11 cellular contexts compared by ENCODE assay signal in the genomic region with DNA sequence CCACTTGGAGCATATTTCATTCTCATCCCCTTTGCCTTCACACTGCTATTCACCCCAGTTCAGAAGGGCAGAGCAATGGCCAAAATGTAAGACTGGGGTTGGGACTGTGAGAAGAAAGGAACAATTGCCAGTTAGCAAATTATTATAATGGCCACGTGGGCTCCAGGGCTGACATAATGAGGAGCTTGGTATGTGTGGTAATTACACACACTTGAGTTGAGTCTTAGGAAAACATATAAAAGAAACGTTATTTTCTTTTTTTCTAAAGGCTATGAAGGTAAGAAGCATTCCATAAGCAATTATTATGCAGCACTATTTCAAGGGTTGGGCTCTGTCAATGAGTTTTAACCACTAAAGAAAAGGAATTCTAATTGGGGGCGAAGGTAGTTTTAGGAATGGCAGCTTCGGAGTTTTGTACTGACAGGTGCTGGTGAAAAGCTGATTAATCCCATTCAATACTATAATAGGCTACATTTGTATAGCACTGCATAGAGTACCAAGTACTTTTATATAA. TPM values are rescaled to one million over a fixed set of nuclear protein-coding genes. Genes with fewer than 3 reads are reported as not detected.
A peak's percentile ranks its signal among the peaks of the same experiment; 100 is the strongest.
DNase-seq lines count a peak whose midpoint lies in the region; ATAC-seq, FAIRE-seq and TF ChIP-seq lines count a peak whose summit lies in the region.
"Had no signal": no experiment of that assay in that cellular context is flagged by ENCODE, and none has a peak within 500 bp of the region (broad histone marks: within the 10 kb centered on the region; RNA-seq: fewer than 3 reads in every experiment).

No MANE protein-coding gene starts in this region.

- CTCF ChIA-PET in HepG2 (lab: Yijun Ruan, JAX; ENCODE audit: low intra/inter-chr PET ratio, low total read pairs) (interaction anchor here (0.8 to 3.2 kb wide), 6 partner anchors 35 to 709 kb away, joined by 3 to 64 read pairs (median 10); partner anchors contain the start of gene CCN1), endothelial cell of umbilical vein (lab: Charles Lee) (interaction anchor here (0.6 to 4.1 kb wide), 61 partner anchors 11 to 709 kb away, joined by 3 to 78 read pairs (median 4); partner anchors contain the start of genes BCL10, CCN1 and DDAH1)

- FAIRE-seq in HepG2 (lab: Jason Lieb, UNC) (no peak), endothelial cell of umbilical vein (lab: Jason Lieb, UNC) (no peak)
- FAIRE-seq: D721Med had no signal

- H3K4me2 ChIP-seq in HepG2 (ENCODE audit: low read depth, low read length), result peak overlapping the region; percentile 78
- peak overlapping the region; percentile 13 for H3K4me2 ChIP-seq in endothelial cell of umbilical vein (ENCODE audit: insufficient read depth, low read length)

- BruUV-seq in HepG2 (replicated peaks; lab: Mats Ljungman, UMichigan) (no TSS peak), endothelial cell of umbilical vein (replicated peaks; lab: Mats Ljungman, UMichigan) (no TSS peak)

- H3K9me3 ChIP-seq in HepG2 (ENCODE audit: low read length) (no peaks in the 10 kb centered on the region), right lobe of liver (no peaks in the 10 kb centered on the region), endothelial cell of umbilical vein (replicated peaks; ENCODE audit: control insufficient read depth, insufficient read depth, low read length) (no peaks in the 10 kb centered on the region)
- H3K9me3 ChIP-seq: BLaER1 treated with 17β-estradiol and CSF1 and Interleukin-3, amounts not matched to agents 10 nM and 100 nM had no signal

- H3K27ac ChIP-seq in HepG2 (ENCODE audit: extremely low read length, insufficient read depth, low read length), result no peak overlapping the region
- H3K27ac ChIP-seq in right lobe of liver, result no peak overlapping the region
- H3K27ac ChIP-seq in endothelial cell of umbilical vein (ENCODE audit: insufficient read depth, low read depth, low read length), result peak overlapping the region; percentile 34
- H3K27ac ChIP-seq: BLaER1 treated with 17β-estradiol and CSF1 and Interleukin-3, amounts not matched to agents 10 nM and 100 nM had no signal

- no peak overlapping the region for H3K9ac ChIP-seq in HepG2 (ENCODE audit: insufficient read depth, low read depth, low read length)
- H3K9ac ChIP-seq in endothelial cell of umbilical vein (replicated peaks; ENCODE audit: extremely low read depth, insufficient read depth, low read length), result peak overlapping the region; percentile 33
- H3K9ac ChIP-seq: BLaER1 treated with 17β-estradiol and CSF1 and Interleukin-3, amounts not matched to agents 10 nM and 100 nM had no signal

- POLR2A ChIA-PET in HepG2 (lab: Yijun Ruan, JAX) (interaction anchor here (0.8 to 1.0 kb wide), 2 partner anchors 194 to 400 kb away, joined by 3 to 6 read pairs; partner anchors contain the start of gene ZNHIT6), endothelial cell of umbilical vein (lab: Charles Lee) (interaction anchor here (0.8 to 2.3 kb wide), 8 partner anchors 12 to 272 kb away, joined by 3 to 10 read pairs (median 6); partner anchors contain the start of genes CCN1 and DDAH1)

- DNase-seq in HepG2 (ENCODE audit: low spot score), result no peak
- no peak for DNase-seq in right lobe of liver
- DNase-seq in NCI-H1105 treated with DMSO at 0.1 percent for 48 hours (lab: John Stamatoyannopoulos, UW), result peak; percentile 78
- peak; percentile 33 for DNase-seq in endothelial cell of umbilical vein (ENCODE audit: low read depth, low spot score)
- no peak for DNase-seq in mucosa of gallbladder (ENCODE audit: low spot score)
- no peak for DNase-seq in NCI-H2081 (lab: John Stamatoyannopoulos, UW)
- DNase-seq in posterior cingulate gyrus, result no peak
- DNase-seq in NCI-H524 treated with DMSO at 0.1 percent for 48 hours (lab: John Stamatoyannopoulos, UW), result no peak
- DNase-seq: NCI-H2081 treated with DMSO at 0.1 percent for 48 hours had no signal

- no peaks in the 10 kb centered on the region for H3K79me2 ChIP-seq in HepG2 (ENCODE audit: insufficient read depth, low read length)
- H3K79me2 ChIP-seq in endothelial cell of umbilical vein (ENCODE audit: control insufficient read depth, insufficient read depth, low read length), result no peaks in the 10 kb centered on the region

- TF ChIP-seq CTCF in HepG2 (CRISPR knock-in tag; IDR thresholded peaks at IDR 0.05) (no peak), right lobe of liver (IDR thresholded peaks at IDR 0.05) (no peak), endothelial cell of umbilical vein (IDR thresholded peaks at IDR 0.05; ENCODE audit: extremely low read depth in 1 of 2, insufficient read depth in 1 of 2, low read depth in 1 of 2, low read length in 2 of 2) (no peak)

- TF ChIP-seq EP300 in HepG2 (IDR thresholded peaks at IDR 0.05; ENCODE audit: low read depth in 2 of 2, low read length in 2 of 2) (no peak), HepG2 (CRISPR knock-in tag; IDR thresholded peaks at IDR 0.05; ENCODE audit: borderline replicate concordance) (no peak)

- H3K4me3 ChIP-seq in HepG2 (replicated peaks in 1 of 3; ENCODE audit: insufficient read depth in 1 of 3, low read depth in 2 of 3, low read length in 3 of 3) (peak overlapping the region in 1 of 3 experiments; percentile 29; a peak in 1 of 6 replicates), right lobe of liver (no peak overlapping the region), endothelial cell of umbilical vein (replicated peaks in 1 of 3; ENCODE audit: insufficient read depth in 1 of 3, low read depth in 1 of 3, low read length in 3 of 3) (no peak overlapping the region)
- H3K4me3 ChIP-seq: BLaER1 treated with 17β-estradiol and CSF1 and Interleukin-3, amounts not matched to agents 10 nM and 100 nM had no signal

- intact Hi-C loops in HepG2 (cut with micrococcal nuclease; ENCODE audit: unreplicated experiment), result loop anchor here (1.0 to 10.0 kb wide), 8 partner anchors 35 to 708 kb away; no protein-coding TSS in a partner anchor
- intact Hi-C loops in right lobe of liver (cut with DNase I), result loop anchor here (10.0 kb wide), 2 partner anchors 196 to 396 kb away; partner anchors contain the start of gene ZNHIT6 (in 1 of the 2)
- intact Hi-C loops in endothelial cell of umbilical vein (cut with micrococcal nuclease), result loop anchor here (1.0 to 10.0 kb wide), 11 partner anchors 20 to 710 kb away; no protein-coding TSS in a partner anchor
- intact Hi-C loops in posterior cingulate gyrus (cut with DNase I), result loop anchor here (2.0 to 10.0 kb wide), 3 partner anchors 276 to 710 kb away; partner anchors contain the start of gene CCN1

- no peaks in the 10 kb centered on the region for H3K9me1 ChIP-seq in endothelial cell of umbilical vein (replicated peaks; ENCODE audit: control insufficient read depth, extremely low read depth, insufficient read depth, low read length)

- 0 out of 5 replicates have a peak, but pooled peaks cover 0 to 4% of the 10 kb centered on the region in 2 experiments for H3K27me3 ChIP-seq in HepG2 (ENCODE audit: control insufficient read depth in 1 of 2, insufficient read depth in 2 of 2, low read length in 2 of 2)
- no peaks in the 10 kb centered on the region for H3K27me3 ChIP-seq in right lobe of liver
- no peaks in the 10 kb centered on the region for H3K27me3 ChIP-seq in endothelial cell of umbilical vein (ENCODE audit: control insufficient read depth in 2 of 2, insufficient read depth in 2 of 2, low read length in 2 of 2)

- 67% methylated on average over 4 of the region's 4 CpGs for WGBS in HepG2 (ENCODE audit: low lambda C conversion rate)
- 81% methylated on average over 4 of the region's 4 CpGs for WGBS in right lobe of liver (ENCODE audit: insufficient coverage, low coverage, low lambda C conversion rate, missing lambda C conversion rate)

- TF ChIP-seq POLR2A in HepG2 (IDR thresholded peaks at IDR 0.05; ENCODE audit: insufficient read depth in 1 of 2, low read depth in 2 of 2, low read length in 2 of 2) (no peak), right lobe of liver (IDR thresholded peaks at IDR 0.05) (no peak), endothelial cell of umbilical vein (IDR thresholded peaks at IDR 0.05; ENCODE audit: low read depth, low read length) (no peak)

- no peak for TF ChIP-seq RAD21 in HepG2 (CRISPR knock-in tag; IDR thresholded peaks at IDR 0.05)

- H4K20me1 ChIP-seq in HepG2 (ENCODE audit: insufficient read depth, low read length) (no peaks in the 10 kb centered on the region), endothelial cell of umbilical vein (replicated peaks; ENCODE audit: control insufficient read depth, extremely low read depth, insufficient read depth, low read length) (no peaks in the 10 kb centered on the region)

- no peak for ATAC-seq in HepG2
- ATAC-seq in right lobe of liver, result no peak

- H2AFZ ChIP-seq in HepG2 (ENCODE audit: low read length), result no peak overlapping the region
- H2AFZ ChIP-seq in endothelial cell of umbilical vein (ENCODE audit: low read depth, low read length), result peak overlapping the region; percentile 0

- dilution Hi-C loops in endothelial cell of umbilical vein (cut with MboI; ENCODE audit: extremely low pct_ligation_motif_present, low sequenced_read_pairs), result loop anchor here (25.0 kb wide), 1 partner anchor 378 kb away; no protein-coding TSS in a partner anchor

- no peaks in the 10 kb centered on the region for H3K36me3 ChIP-seq in HepG2 (replicated peaks in 1 of 2; ENCODE audit: control insufficient read depth in 1 of 2, insufficient read depth in 2 of 2, low read length in 2 of 2)
- no peaks in the 10 kb centered on the region for H3K36me3 ChIP-seq in right lobe of liver
- H3K36me3 ChIP-seq in endothelial cell of umbilical vein (ENCODE audit: control insufficient read depth in 2 of 2, extremely low read depth in 1 of 2, insufficient read depth in 2 of 2, low read length in 2 of 2), result no peaks in the 10 kb centered on the region
- H3K36me3 ChIP-seq: BLaER1 treated with 17β-estradiol and CSF1 and Interleukin-3, amounts not matched to agents 10 nM and 100 nM had no signal

- H3K4me1 ChIP-seq in HepG2 (ENCODE audit: insufficient read depth, low read length), result peaks cover 15% of the 10 kb centered on the region
- no peaks in the 10 kb centered on the region for H3K4me1 ChIP-seq in right lobe of liver
- H3K4me1 ChIP-seq in endothelial cell of umbilical vein (ENCODE audit: control insufficient read depth, extremely low read depth, insufficient read depth, low read length), result peaks cover 28% of the 10 kb centered on the region

- in situ Hi-C loops in HepG2 (cut with HindIII; ENCODE audit: extremely low pct_ligation_motif_present, low pct_unique_long_range_greater_than_20kb), result loop anchor here (5.0 to 10.0 kb wide), 3 partner anchors 88 to 576 kb away; no protein-coding TSS in a partner anchor

RNA-seq across cellular contexts. Expression of gene BCL10, which starts 32.5 kb away (rescaled TPM):
- 14.1 and 20.0 TPM in 2 replicates for total RNA-seq in HepG2 (2016; rRNA removed; fragmentation: Illumina TruSeq; extraction: Trizol)
- 4.5 and 4.9 TPM in 2 replicates for total RNA-seq in HepG2 (2016; cell fraction: cytosol; rRNA removed; fragmentation: Illumina TruSeq; extraction: Trizol; ENCODE audit: low read depth)
- total RNA-seq in HepG2 (2016; cell fraction: insoluble cytoplasmic fraction; rRNA removed; fragmentation: Illumina TruSeq; extraction: Trizol), result 13.6 and 16.8 TPM in 2 replicates
- total RNA-seq in HepG2 (2016; cell fraction: membrane; rRNA removed; fragmentation: Illumina TruSeq; extraction: Trizol), result 11.2 and 12.0 TPM in 2 replicates
- 10.9 and 11.5 TPM in 2 replicates for total RNA-seq in HepG2 (2016; cell fraction: nucleus; rRNA removed; fragmentation: Illumina TruSeq; extraction: Trizol)
- polyA plus RNA-seq in HepG2 (2011; rRNA removed), result 3.7 and 3.8 TPM in 2 replicates
- 2.7 TPM in 2 replicates for polyA plus RNA-seq in HepG2 (2011; cell fraction: cytosol; rRNA removed)
- polyA plus RNA-seq in HepG2 (2011; cell fraction: nucleus; rRNA removed), result 2.7 and 3.0 TPM in 2 replicates
- 5.5 and 6.6 TPM in 2 replicates for polyA plus RNA-seq in HepG2 (2012)
- polyA plus RNA-seq in HepG2 (2016; cell fraction: cytosol; fragmentation: Illumina TruSeq; extraction: Trizol; ENCODE audit: low read depth), result 0.95 and 1.2 TPM in 2 replicates
- polyA plus RNA-seq in HepG2 (2016; cell fraction: insoluble cytoplasmic fraction; fragmentation: Illumina TruSeq; extraction: Trizol; ENCODE audit: low read depth), result 14.1 and 14.9 TPM in 2 replicates
- polyA plus RNA-seq in HepG2 (2016; cell fraction: membrane; fragmentation: Illumina TruSeq; extraction: Trizol; ENCODE audit: low read depth), result 3.2 and 3.8 TPM in 2 replicates
- 9.1 and 9.7 TPM in 2 replicates for polyA plus RNA-seq in HepG2 (2016; cell fraction: nucleus; fragmentation: Illumina TruSeq; extraction: Trizol; ENCODE audit: insufficient read depth, low read depth)
- polyA minus RNA-seq in HepG2 (2011; rRNA and poly(A)+ RNA removed; ENCODE audit: low replicate concordance), result 6.7 and 7.6 TPM in 2 replicates
- 6.9 and 7.7 TPM in 2 replicates for polyA minus RNA-seq in HepG2 (2011; cell fraction: cytosol; rRNA and poly(A)+ RNA removed)
- polyA minus RNA-seq in HepG2 (2011; cell fraction: nucleus; rRNA and poly(A)+ RNA removed), result 18.7 and 23.1 TPM in 2 replicates
- total RNA-seq in right lobe of liver, result 10 to 100 TPM in 2 of 6 experiments, 1 to 10 TPM in 4; 7.3 to 14.1 (median 9.1) TPM
- 74.5 and 78.6 TPM in 2 replicates for total RNA-seq in endothelial cell of umbilical vein
- polyA plus RNA-seq in endothelial cell of umbilical vein, result 16.1 and 21.5 TPM in 2 replicates
- 19.8 and 20.6 TPM in 2 replicates for polyA plus RNA-seq in endothelial cell of umbilical vein (2011; cell fraction: cytosol; rRNA removed)
- 20.5 and 20.7 TPM in 2 replicates for polyA plus RNA-seq in endothelial cell of umbilical vein (2011; cell fraction: nucleus; rRNA removed)
- polyA plus RNA-seq in endothelial cell of umbilical vein (2012), result 34.1 and 55.5 TPM in 2 replicates
- polyA minus RNA-seq in endothelial cell of umbilical vein, result 34.3 and 40.4 TPM in 2 replicates
- 9.3 TPM for polyA minus RNA-seq in endothelial cell of umbilical vein (2011; cell fraction: cytosol; rRNA and poly(A)+ RNA removed)
- 62.3 and 75.3 TPM in 2 replicates for polyA minus RNA-seq in endothelial cell of umbilical vein (2011; cell fraction: nucleus; rRNA and poly(A)+ RNA removed)
- 28.9 TPM for total RNA-seq in mucosa of gallbladder

RNA-seq across cellular contexts. Expression of gene C1orf52, which starts 49.4 kb away (rescaled TPM):
- total RNA-seq in HepG2 (2016; rRNA removed; fragmentation: Illumina TruSeq; extraction: Trizol), result 19.4 and 23.0 TPM in 2 replicates
- total RNA-seq in HepG2 (2016; cell fraction: cytosol; rRNA removed; fragmentation: Illumina TruSeq; extraction: Trizol; ENCODE audit: low read depth), result 3.1 and 4.1 TPM in 2 replicates
- total RNA-seq in HepG2 (2016; cell fraction: insoluble cytoplasmic fraction; rRNA removed; fragmentation: Illumina TruSeq; extraction: Trizol), result 17.6 and 28.5 TPM in 2 replicates
- total RNA-seq in HepG2 (2016; cell fraction: membrane; rRNA removed; fragmentation: Illumina TruSeq; extraction: Trizol), result 12.6 and 13.8 TPM in 2 replicates
- total RNA-seq in HepG2 (2016; cell fraction: nucleus; rRNA removed; fragmentation: Illumina TruSeq; extraction: Trizol), result 11.1 and 11.5 TPM in 2 replicates
- 25.8 and 27.4 TPM in 2 replicates for polyA plus RNA-seq in HepG2 (2011; rRNA removed)
- 13.2 and 20.6 TPM in 2 replicates for polyA plus RNA-seq in HepG2 (2011; cell fraction: cytosol; rRNA removed)
- polyA plus RNA-seq in HepG2 (2011; cell fraction: nucleus; rRNA removed), result 27.9 and 30.9 TPM in 2 replicates
- polyA plus RNA-seq in HepG2 (2012), result 19.6 and 23.2 TPM in 2 replicates
- 5.2 and 6.2 TPM in 2 replicates for polyA plus RNA-seq in HepG2 (2016; cell fraction: cytosol; fragmentation: Illumina TruSeq; extraction: Trizol; ENCODE audit: low read depth)
- 34.5 and 38.9 TPM in 2 replicates for polyA plus RNA-seq in HepG2 (2016; cell fraction: insoluble cytoplasmic fraction; fragmentation: Illumina TruSeq; extraction: Trizol; ENCODE audit: low read depth)
- 11.3 and 11.5 TPM in 2 replicates for polyA plus RNA-seq in HepG2 (2016; cell fraction: membrane; fragmentation: Illumina TruSeq; extraction: Trizol; ENCODE audit: low read depth)
- 23.9 and 25.0 TPM in 2 replicates for polyA plus RNA-seq in HepG2 (2016; cell fraction: nucleus; fragmentation: Illumina TruSeq; extraction: Trizol; ENCODE audit: insufficient read depth, low read depth)
- 8.4 and 10.7 TPM in 2 replicates for polyA minus RNA-seq in HepG2 (2011; rRNA and poly(A)+ RNA removed; ENCODE audit: low replicate concordance)
- 8.9 and 9.1 TPM in 2 replicates for polyA minus RNA-seq in HepG2 (2011; cell fraction: cytosol; rRNA and poly(A)+ RNA removed)
- 16.0 and 16.9 TPM in 2 replicates for polyA minus RNA-seq in HepG2 (2011; cell fraction: nucleus; rRNA and poly(A)+ RNA removed)
- 1 to 10 TPM; 4.7 to 8.0 (median 6.7) TPM for total RNA-seq in right lobe of liver
- total RNA-seq in endothelial cell of umbilical vein, result 26.7 and 29.1 TPM in 2 replicates
- polyA plus RNA-seq in endothelial cell of umbilical vein, result 22.7 and 23.1 TPM in 2 replicates
- 16.6 and 24.4 TPM in 2 replicates for polyA plus RNA-seq in endothelial cell of umbilical vein (2011; cell fraction: cytosol; rRNA removed)
- 36.8 and 37.9 TPM in 2 replicates for polyA plus RNA-seq in endothelial cell of umbilical vein (2011; cell fraction: nucleus; rRNA removed)
- 24.0 and 26.5 TPM in 2 replicates for polyA plus RNA-seq in endothelial cell of umbilical vein (2012)
- 14.5 and 16.4 TPM in 2 replicates for polyA minus RNA-seq in endothelial cell of umbilical vein
- polyA minus RNA-seq in endothelial cell of umbilical vein (2011; cell fraction: cytosol; rRNA and poly(A)+ RNA removed), result 9.8 TPM
- 25.7 and 39.7 TPM in 2 replicates for polyA minus RNA-seq in endothelial cell of umbilical vein (2011; cell fraction: nucleus; rRNA and poly(A)+ RNA removed)
- total RNA-seq in mucosa of gallbladder, result 18.6 TPM

Comparison
In these comparisons a context has a peak if more than half of its experiments do, and no peak if none do; other contexts are left out.
1. DNase-seq: peak in NCI-H1105 treated with DMSO at 0.1 percent for 48 hours (single experiment) and endothelial cell of umbilical vein (single experiment); none in HepG2 (single experiment), right lobe of liver (0 of 3), mucosa of gallbladder (single experiment), NCI-H2081 (0 of 2), posterior cingulate gyrus (0 of 10) and NCI-H524 treated with DMSO at 0.1 percent for 48 hours (single experiment).